ENCODE assay signal across 18 cellular contexts in genomic region chr4:89876548-89876947, GRCh38. TPM values are rescaled to one million over a fixed set of nuclear protein-coding genes. Genes with fewer than 3 reads are reported as not detected.
DNase-seq lines count a peak whose midpoint lies in the region; ATAC-seq and TF ChIP-seq lines count a peak whose summit lies in the region.
"Had no signal": no experiment of that assay in that cellular context is flagged by ENCODE, and none has a peak within 500 bp of the region (broad histone marks: within the 10 kb centered on the region; RNA-seq: fewer than 3 reads in every experiment).

No MANE protein-coding gene starts in this region.

- H3K4me3 Mint-ChIP-seq in activated T-cell treated with anti-CD3 and anti-CD28 coated beads, Interleukin-2, amount 50 U/mL, for 24 hours, result no peak overlapping the region
- no peak overlapping the region for H3K4me3 Mint-ChIP-seq in activated T-helper 17 cell treated with anti-CD3 and anti-CD28 coated beads, Interleukin-2, amount 50 U/mL, for 72 hours
- no peak overlapping the region for H3K4me3 Mint-ChIP-seq in neural crest cell
- H3K4me3 Mint-ChIP-seq in stimulated activated naive CD8-positive, alpha-beta T cell treated with anti-CD3 and anti-CD28 coated beads, Interleukin-15, amount 100 ng/mL, for 72 hours, result no peak overlapping the region
- H3K4me3 Mint-ChIP-seq: CD8-positive, alpha-beta memory T cell; GM23338 had no signal

- H3K36me3 Mint-ChIP-seq in activated T-cell treated with anti-CD3 and anti-CD28 coated beads, Interleukin-2, amount 50 U/mL, for 24 hours (ENCODE audit: low read depth), result no peaks in the 10 kb centered on the region
- no peaks in the 10 kb centered on the region for H3K36me3 Mint-ChIP-seq in activated T-helper 17 cell treated with anti-CD3 and anti-CD28 coated beads, Interleukin-2, amount 50 U/mL, for 72 hours (ENCODE audit: low read depth)
- H3K36me3 Mint-ChIP-seq in neural crest cell (ENCODE audit: low read depth), result no peaks in the 10 kb centered on the region
- H3K36me3 Mint-ChIP-seq: CD4-positive, CD25-positive, alpha-beta regulatory T cell; CD8-positive, alpha-beta memory T cell had no signal

- H3K4me1 Mint-ChIP-seq in activated T-cell treated with anti-CD3 and anti-CD28 coated beads, Interleukin-2, amount 50 U/mL, for 24 hours (ENCODE audit: low read depth), result peaks cover 8% of the 10 kb centered on the region
- peaks cover 5% of the 10 kb centered on the region for H3K4me1 Mint-ChIP-seq in activated T-helper 17 cell treated with anti-CD3 and anti-CD28 coated beads, Interleukin-2, amount 50 U/mL, for 72 hours
- H3K4me1 Mint-ChIP-seq in neural crest cell, result peaks cover 34% of the 10 kb centered on the region
- peaks cover 9% of the 10 kb centered on the region for H3K4me1 Mint-ChIP-seq in stimulated activated naive CD8-positive, alpha-beta T cell treated with anti-CD3 and anti-CD28 coated beads, Interleukin-15, amount 100 ng/mL, for 72 hours
- H3K4me1 Mint-ChIP-seq: CD4-positive, CD25-positive, alpha-beta regulatory T cell; GM23338 had no signal

- TF ChIP-seq CTCF in neural crest cell (conservative IDR thresholded peaks at IDR 0.05), result no peak

- H3K27me3 Mint-ChIP-seq in activated T-cell treated with anti-CD3 and anti-CD28 coated beads, Interleukin-2, amount 50 U/mL, for 24 hours, result peaks cover 6% of the 10 kb centered on the region
- H3K27me3 Mint-ChIP-seq in activated T-helper 17 cell treated with anti-CD3 and anti-CD28 coated beads, Interleukin-2, amount 50 U/mL, for 72 hours, result peaks cover 12% of the 10 kb centered on the region
- no peaks in the 10 kb centered on the region for H3K27me3 Mint-ChIP-seq in neural crest cell (ENCODE audit: low read depth)
- H3K27me3 Mint-ChIP-seq in stimulated activated naive CD8-positive, alpha-beta T cell treated with anti-CD3 and anti-CD28 coated beads, Interleukin-15, amount 100 ng/mL, for 72 hours, result no peaks in the 10 kb centered on the region

- ATAC-seq in activated T-helper 17 cell treated with anti-CD3 and anti-CD28 coated beads, Interleukin-2, amount 50 U/mL, for 72 hours (replicated peaks), result peak; percentile 44
- ATAC-seq in stimulated activated naive CD8-positive, alpha-beta T cell treated with anti-CD3 and anti-CD28 coated beads, Interleukin-15, amount 100 ng/mL, for 72 hours, result peak; percentile 31
- ATAC-seq: GM23338 had no signal

- H3K27ac Mint-ChIP-seq in activated T-cell treated with anti-CD3 and anti-CD28 coated beads, Interleukin-2, amount 50 U/mL, for 24 hours, result peak overlapping the region; percentile 72
- H3K27ac Mint-ChIP-seq in activated T-helper 17 cell treated with anti-CD3 and anti-CD28 coated beads, Interleukin-2, amount 50 U/mL, for 72 hours, result no peak overlapping the region
- H3K27ac Mint-ChIP-seq in neural crest cell (ENCODE audit: unreplicated experiment), result peak overlapping the region; percentile 37
- no peak overlapping the region for H3K27ac Mint-ChIP-seq in stimulated activated naive CD8-positive, alpha-beta T cell treated with anti-CD3 and anti-CD28 coated beads, Interleukin-15, amount 100 ng/mL, for 72 hours
- H3K27ac Mint-ChIP-seq: CD4-positive, CD25-positive, alpha-beta regulatory T cell; GM23338 had no signal

- DNase-seq in activated T-cell treated with anti-CD3 and anti-CD28 coated beads, Interleukin-2, amount 50 U/mL, for 24 hours, result no peak
- no peak for DNase-seq in activated T-cell treated with anti-CD3 and anti-CD28 coated beads for 4 hours
- DNase-seq in neural crest cell (ENCODE audit: low read depth, low spot score), result no peak
- no peak for DNase-seq in stimulated activated naive CD8-positive, alpha-beta T cell treated with anti-CD3 and anti-CD28 coated beads, Interleukin-15, amount 100 ng/mL, for 72 hours
- no peak for DNase-seq in MV-4-11 (lab: John Stamatoyannopoulos, UW)
- DNase-seq in SKM-1 (lab: John Stamatoyannopoulos, UW; ENCODE audit: unreplicated experiment), result no peak
- DNase-seq: BE2C; C1 segment of cervical spinal cord; CD4-positive, CD25-positive, alpha-beta regulatory T cell; CD8-positive, alpha-beta memory T cell; COR-L47; DMS 273 treated with DMSO at 0.1 percent for 48 hours; DMS53; HCEC 1CT; IMR-90 had no signal

- no peaks in the 10 kb centered on the region for H3K9me3 Mint-ChIP-seq in activated T-cell treated with anti-CD3 and anti-CD28 coated beads, Interleukin-2, amount 50 U/mL, for 24 hours
- H3K9me3 Mint-ChIP-seq in activated T-helper 17 cell treated with anti-CD3 and anti-CD28 coated beads, Interleukin-2, amount 50 U/mL, for 72 hours, result no peaks in the 10 kb centered on the region
- no peaks in the 10 kb centered on the region for H3K9me3 Mint-ChIP-seq in neural crest cell
- H3K9me3 Mint-ChIP-seq in stimulated activated naive CD8-positive, alpha-beta T cell treated with anti-CD3 and anti-CD28 coated beads, Interleukin-15, amount 100 ng/mL, for 72 hours, result no peaks in the 10 kb centered on the region
- H3K9me3 Mint-ChIP-seq: CD4-positive, CD25-positive, alpha-beta regulatory T cell; GM23338 had no signal

RNA-seq across cellular contexts. Expression of gene MMRN1, which starts 18.1 kb away (rescaled TPM):
- under 1 TPM; 0.17 to 0.37 TPM for total RNA-seq in activated T-helper 17 cell treated with anti-CD3 and anti-CD28 coated beads, Interleukin-2, amount 50 U/mL, for 72 hours
- 10.7 and 11.7 TPM in 2 replicates for total RNA-seq in neural crest cell
- total RNA-seq: A172; CD8-positive, alpha-beta memory T cell; GM23338; IMR-90 had no signal

RNA-seq across cellular contexts. Expression of gene SNCA, which starts 39.6 kb away (rescaled TPM):
- total RNA-seq in activated T-helper 17 cell treated with anti-CD3 and anti-CD28 coated beads, Interleukin-2, amount 50 U/mL, for 72 hours, result under 1 TPM; 0.85 to 0.93 TPM
- total RNA-seq in neural crest cell, result 29.6 and 29.7 TPM in 2 replicates
- total RNA-seq: A172 had no signal

Comparison
In these comparisons a context has a peak if more than half of its experiments do, and no peak if none do; other contexts are left out.
1. H3K27ac Mint-ChIP-seq: peak in activated T-cell treated with anti-CD3 and anti-CD28 coated beads, Interleukin-2, amount 50 U/mL, for 24 hours (single experiment) and neural crest cell (single experiment); none in activated T-helper 17 cell treated with anti-CD3 and anti-CD28 coated beads, Interleukin-2, amount 50 U/mL, for 72 hours (single experiment) and stimulated activated naive CD8-positive, alpha-beta T cell treated with anti-CD3 and anti-CD28 coated beads, Interleukin-15, amount 100 ng/mL, for 72 hours (0 of 2).
2. RNA of gene SNCA, which starts 39.6 kb away (total RNA-seq): 29.6 to 29.7 TPM in neural crest cell; 0.85 to 0.93 TPM in activated T-helper 17 cell treated with anti-CD3 and anti-CD28 coated beads, Interleukin-2, amount 50 U/mL, for 72 hours; every median in the first group is over 10 times any median in the second.